In the genomic region with DNA sequence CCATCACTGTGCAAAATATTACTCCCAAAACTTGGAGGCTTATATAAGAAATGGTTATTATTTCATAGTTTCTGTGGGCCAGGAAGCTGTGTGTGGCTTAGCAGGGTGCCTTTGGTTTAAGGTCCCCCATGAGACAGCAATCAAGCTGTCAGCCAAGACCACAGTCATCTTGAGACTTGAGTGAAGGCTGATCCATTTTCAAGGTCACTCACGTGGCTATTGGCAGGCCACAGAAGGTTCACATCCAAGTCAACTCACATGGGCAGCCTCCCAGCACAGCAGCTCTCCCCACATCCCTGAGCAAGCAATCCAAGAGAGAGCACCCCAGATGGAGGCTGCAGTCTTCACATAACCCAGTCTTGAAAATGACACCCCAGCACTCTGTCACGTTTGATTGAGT, we compare ENCODE assay signal across 15 cellular contexts.
DNase-seq lines count a peak whose midpoint lies in the region; ATAC-seq and TF ChIP-seq lines count a peak whose summit lies in the region.
"Had no signal": no experiment of that assay in that cellular context is flagged by ENCODE, and none has a peak within 500 bp of the region (broad histone marks: within the 10 kb centered on the region; RNA-seq: fewer than 3 reads in every experiment).

No MANE protein-coding gene starts in this region.

- no peak overlapping the region for H3K4me3 ChIP-seq in Peyer's patch
- H3K4me3 ChIP-seq: lung had no signal

- DNase-seq in sciatic nerve (ENCODE audit: low spot score) (peak; percentile 66), Peyer's patch (no peak), KG1 (lab: John Stamatoyannopoulos, UW) (no peak)
- DNase-seq: activated CD4-positive, alpha-beta T cell treated with anti-CD3 and anti-CD28 coated beads, Interleukin-2, amount 50 U/mL, for 4 hours; caudate nucleus; CD4-positive, alpha-beta memory T cell; Kasumi-1; OCI-M1; stimulated activated CD4-positive, alpha-beta T cell treated with anti-CD3 and anti-CD28 coated beads, Interleukin-2, amount 100 ng/mL, for 24 hours had no signal

- H3K36me3 ChIP-seq in Peyer's patch = no peaks in the 10 kb centered on the region

- intact Hi-C loops in sciatic nerve (cut with DNase I) = no loop called here

- H3K9me3 ChIP-seq in Peyer's patch = no peaks in the 10 kb centered on the region

- H3K27me3 ChIP-seq in Peyer's patch = no peaks in the 10 kb centered on the region

- no peak for TF ChIP-seq CTCF in Peyer's patch (IDR thresholded peaks at IDR 0.05)

- H3K4me1 ChIP-seq in Peyer's patch = no peaks in the 10 kb centered on the region
- H3K4me1 ChIP-seq: parathyroid adenoma had no signal

- TF ChIP-seq POLR2A in Peyer's patch (IDR thresholded peaks at IDR 0.05) = no peak

- H3K27ac ChIP-seq in Peyer's patch = no peak overlapping the region
- H3K27ac ChIP-seq: parathyroid adenoma had no signal

- ATAC-seq in GM18907 (IDR thresholded peaks at IDR 0.05; ENCODE audit: unreplicated experiment) = peak; percentile 43
- ATAC-seq in GM21619 (IDR thresholded peaks at IDR 0.05; ENCODE audit: unreplicated experiment) = peak; percentile 35
- peak; percentile 37 for ATAC-seq in HG03354 (IDR thresholded peaks at IDR 0.05; ENCODE audit: poor library complexity, severe bottlenecking, unreplicated experiment)
- ATAC-seq in sciatic nerve = peak; percentile 84
- ATAC-seq in GM19455 (IDR thresholded peaks at IDR 0.05; ENCODE audit: unreplicated experiment) = no peak
